18 cellular contexts compared by ENCODE assay signal in the genomic region with DNA sequence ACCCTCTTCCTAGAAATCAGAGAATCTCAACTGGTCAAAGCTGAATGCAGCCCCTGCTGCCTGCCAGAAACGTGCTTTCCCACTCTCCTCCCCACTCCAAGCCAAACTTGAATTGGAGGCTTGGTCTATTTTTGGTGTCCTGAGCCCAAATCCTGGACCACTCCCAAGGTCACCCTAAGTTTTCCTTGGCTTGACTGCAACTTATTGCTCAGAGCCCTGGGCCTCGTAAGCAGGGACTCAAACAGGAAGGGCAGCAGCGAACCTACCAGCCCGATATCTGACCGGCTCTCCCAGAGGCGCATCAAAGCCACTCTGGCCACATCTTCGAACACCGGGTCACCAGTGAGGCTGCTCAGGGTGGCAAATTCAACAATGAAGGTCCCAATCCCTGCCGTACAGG. TPM values are rescaled to one million over a fixed set of nuclear protein-coding genes. Genes with fewer than 3 reads are reported as not detected.
DNase-seq lines count a peak whose midpoint lies in the region; ATAC-seq, FAIRE-seq and TF ChIP-seq lines count a peak whose summit lies in the region.
"Had no signal": no experiment of that assay in that cellular context is flagged by ENCODE, and none has a peak within 500 bp of the region (broad histone marks: within the 10 kb centered on the region; RNA-seq: fewer than 3 reads in every experiment).

No MANE protein-coding gene starts in this region.

- TF ChIP-seq EP300 in HepG2 (IDR thresholded peaks at IDR 0.05; ENCODE audit: low read depth in 2 of 2, low read length in 2 of 2) (no peak), HepG2 (CRISPR knock-in tag; IDR thresholded peaks at IDR 0.05; ENCODE audit: borderline replicate concordance) (no peak)

- in situ Hi-C loops in HepG2 (cut with HindIII; ENCODE audit: extremely low pct_ligation_motif_present, low pct_unique_long_range_greater_than_20kb): loop anchor here (25.0 kb wide), 1 partner anchor 303 kb away; a partner anchor contains a TSS

- no peaks in the 10 kb centered on the region for H3K27me3 Mint-ChIP-seq in endodermal cell (ENCODE audit: insufficient read depth)
- H3K27me3 Mint-ChIP-seq: stimulated activated memory B cell treated with anti-CD40 and anti-IgM and Interleukin-4, amounts not matched to agents 10 μg/mL and 1 μg/mL and 100 μg/mL, for 72 hours had no signal

- FAIRE-seq in HepG2 (lab: Jason Lieb, UNC): no peak
- FAIRE-seq in frontal cortex (lab: Jason Lieb, UNC): no peak

- peaks cover 8% of the 10 kb centered on the region for H3K4me1 ChIP-seq in RWPE2 (ENCODE audit: insufficient read depth, poor library complexity, severe bottlenecking)
- H3K4me1 ChIP-seq in endodermal cell (ENCODE audit: control insufficient read depth, insufficient read depth, low read length): no peaks in the 10 kb centered on the region
- peaks cover 17% of the 10 kb centered on the region for H3K4me1 ChIP-seq in HepG2 (ENCODE audit: insufficient read depth, low read length)
- peaks cover 13% of the 10 kb centered on the region for H3K4me1 ChIP-seq in testis
- H3K4me1 ChIP-seq: BE2C, Peyer's patch had no signal

- intact Hi-C loops in HepG2 (cut with micrococcal nuclease; ENCODE audit: unreplicated experiment) (no loop called here), testis (cut with DNase I; ENCODE audit: low total_unique reads) (no loop called here)

- no peaks in the 10 kb centered on the region for H4K20me1 ChIP-seq in HepG2 (ENCODE audit: insufficient read depth, low read length)

- H3K9me3 ChIP-seq in RWPE2 (ENCODE audit: severe bottlenecking) (no peaks in the 10 kb centered on the region), endodermal cell (ENCODE audit: control insufficient read depth, low read length) (no peaks in the 10 kb centered on the region), HepG2 (ENCODE audit: low read length) (no peaks in the 10 kb centered on the region), testis (no peaks in the 10 kb centered on the region)
- H3K9me3 ChIP-seq: BE2C, neutrophil, Peyer's patch had no signal

- H3K9me3 Mint-ChIP-seq in endodermal cell: no peaks in the 10 kb centered on the region
- H3K9me3 Mint-ChIP-seq: immature natural killer cell; stimulated activated memory B cell treated with anti-CD40 and anti-IgM and Interleukin-4, amounts not matched to agents 10 μg/mL and 1 μg/mL and 100 μg/mL, for 72 hours had no signal

- H3K79me2 ChIP-seq in HepG2 (ENCODE audit: insufficient read depth, low read length): no peaks in the 10 kb centered on the region

- TF ChIP-seq POLR2A in HepG2 (IDR thresholded peaks at IDR 0.05; ENCODE audit: insufficient read depth in 1 of 2, low read depth in 2 of 2, low read length in 2 of 2): no peak
- TF ChIP-seq POLR2A in testis (IDR thresholded peaks at IDR 0.05): no peak

- no peak overlapping the region for H3K9ac ChIP-seq in endodermal cell (ENCODE audit: extremely low read depth, low read length, poor library complexity, severe bottlenecking)
- no peak overlapping the region for H3K9ac ChIP-seq in HepG2 (ENCODE audit: insufficient read depth, low read depth, low read length)

- peaks cover 82% of the 10 kb centered on the region for H3K36me3 ChIP-seq in RWPE2 (ENCODE audit: low read depth)
- peaks cover 49% of the 10 kb centered on the region for H3K36me3 ChIP-seq in endodermal cell (ENCODE audit: control insufficient read depth, insufficient read depth, low read length)
- H3K36me3 ChIP-seq in HepG2 (replicated peaks in 1 of 2; ENCODE audit: control insufficient read depth in 1 of 2, insufficient read depth in 2 of 2, low read length in 2 of 2): peaks cover 21 to 37% of the 10 kb centered on the region in 2 experiments
- no peaks in the 10 kb centered on the region for H3K36me3 ChIP-seq in testis (ENCODE audit: low read depth, missing control alignments)
- H3K36me3 ChIP-seq: BE2C had no signal

- no peak overlapping the region for H3K4me3 ChIP-seq in RWPE2 (ENCODE audit: severe bottlenecking)
- no peak overlapping the region for H3K4me3 ChIP-seq in endodermal cell (ENCODE audit: low read length)
- H3K4me3 ChIP-seq in HepG2 (replicated peaks in 1 of 3; ENCODE audit: insufficient read depth in 1 of 3, low read depth in 2 of 3, low read length in 3 of 3): no peak overlapping the region
- H3K4me3 ChIP-seq in testis: no peak overlapping the region
- H3K4me3 ChIP-seq: Peyer's patch, smooth muscle cell had no signal

- H3K27ac ChIP-seq in RWPE2 (ENCODE audit: poor library complexity, severe bottlenecking) (no peak overlapping the region), endodermal cell (ENCODE audit: low read depth, low read length) (no peak overlapping the region), HepG2 (ENCODE audit: extremely low read length, insufficient read depth, low read length) (no peak overlapping the region), testis (peak overlapping the region; percentile 6 to 73)
- H3K27ac ChIP-seq: neutrophil, Peyer's patch had no signal

- CTCF ChIA-PET in HepG2 (lab: Yijun Ruan, JAX; ENCODE audit: low intra/inter-chr PET ratio, low total read pairs): no interaction called here

- H3K36me3 Mint-ChIP-seq in endodermal cell (ENCODE audit: low read depth): peaks cover 75% of the 10 kb centered on the region

- no TSS peak for BruUV-seq in HepG2 (replicated peaks; lab: Mats Ljungman, UMichigan)

- TF ChIP-seq CTCF in RWPE2 (IDR thresholded peaks at IDR 0.05; ENCODE audit: poor library complexity, severe bottlenecking) (no peak), endodermal cell (conservative IDR thresholded peaks at IDR 0.05) (no peak), HepG2 (CRISPR knock-in tag; IDR thresholded peaks at IDR 0.05) (no peak), testis (IDR thresholded peaks at IDR 0.05) (no peak)

- H3K4me2 ChIP-seq in HepG2 (ENCODE audit: low read depth, low read length): no peak overlapping the region
- H3K4me2 ChIP-seq: smooth muscle cell had no signal

- no peak overlapping the region for H3K4me3 Mint-ChIP-seq in endodermal cell
- H3K4me3 Mint-ChIP-seq: immature natural killer cell; stimulated activated memory B cell treated with anti-CD40 and anti-IgM and Interleukin-4, amounts not matched to agents 10 μg/mL and 1 μg/mL and 100 μg/mL, for 72 hours had no signal

- WGBS in endodermal cell (ENCODE audit: insufficient coverage in 1 of 2, insufficient read length in 1 of 2), 2 experiments: 95 to 96% methylated on average over 8 to 9 of the region's 9 CpGs
- WGBS in HepG2 (ENCODE audit: low lambda C conversion rate): 94% methylated on average over 9 of the region's 9 CpGs
- WGBS in testis, 2 donors: 30 to 48% methylated on average over 4 to 9 of the region's 9 CpGs

- DNase-seq in RWPE2 (ENCODE audit: low spot score) (peak; percentile 72), endodermal cell (no peak), HepG2 (ENCODE audit: low spot score) (no peak), testis (peak; percentile 70), frontal cortex (ENCODE audit: low spot score in 2 of 2) (no peak)
- DNase-seq: activated CD4-positive, CD25-positive, alpha-beta regulatory T cell; activated gamma-delta T cell treated with Interleukin-2 at 50 U/mL for 16 hours; BE2C; caudate nucleus; immature natural killer cell; NCI-H2107; NCI-H774; Peyer's patch had no signal

- no peaks in the 10 kb centered on the region for H3K27me3 ChIP-seq in RWPE2 (ENCODE audit: insufficient read depth, poor library complexity, severe bottlenecking)
- no peaks in the 10 kb centered on the region for H3K27me3 ChIP-seq in endodermal cell (ENCODE audit: control insufficient read depth, insufficient read depth, low read length, poor library complexity, severe bottlenecking)
- no peaks in the 10 kb centered on the region for H3K27me3 ChIP-seq in HepG2 (ENCODE audit: control insufficient read depth in 1 of 2, insufficient read depth in 2 of 2, low read length in 2 of 2)
- no peaks in the 10 kb centered on the region for H3K27me3 ChIP-seq in testis
- H3K27me3 ChIP-seq: BE2C, neutrophil, Peyer's patch had no signal

- peak overlapping the region; percentile 8 for H3K27ac Mint-ChIP-seq in endodermal cell
- H3K27ac Mint-ChIP-seq: stimulated activated memory B cell treated with anti-CD40 and anti-IgM and Interleukin-4, amounts not matched to agents 10 μg/mL and 1 μg/mL and 100 μg/mL, for 72 hours had no signal

- POLR2A ChIA-PET in HepG2 (lab: Yijun Ruan, JAX): no interaction called here

- ATAC-seq in RWPE2 (ENCODE audit: low read depth) (no peak), HepG2 (no peak), GM18861 (IDR thresholded peaks at IDR 0.05; ENCODE audit: unreplicated experiment) (no peak), HG02571 (IDR thresholded peaks at IDR 0.05; ENCODE audit: unreplicated experiment) (no peak)
- ATAC-seq: stimulated activated memory B cell treated with anti-CD40 and anti-IgM and Interleukin-4, amounts not matched to agents 10 μg/mL and 1 μg/mL and 100 μg/mL, for 72 hours had no signal

- no peak overlapping the region for H2AFZ ChIP-seq in HepG2 (ENCODE audit: low read length)

- TF ChIP-seq RAD21 in HepG2 (CRISPR knock-in tag; IDR thresholded peaks at IDR 0.05): no peak

- H3K4me1 Mint-ChIP-seq in endodermal cell: no peaks in the 10 kb centered on the region
- H3K4me1 Mint-ChIP-seq: stimulated activated memory B cell treated with anti-CD40 and anti-IgM and Interleukin-4, amounts not matched to agents 10 μg/mL and 1 μg/mL and 100 μg/mL, for 72 hours had no signal

RNA-seq across cellular contexts. Expression of a gene that starts 12.7 kb away (rescaled TPM):
- total RNA-seq in endodermal cell: 10 to 100 TPM; 21.4 to 32.2 TPM
- 13.0 TPM for polyA plus RNA-seq in endodermal cell (2013, experiment 1 of 2)
- polyA plus RNA-seq in endodermal cell (2013, experiment 2 of 2): 12.2 TPM
- 26.1 and 46.9 TPM in 2 replicates for total RNA-seq in HepG2 (2016; rRNA removed; fragmentation: Illumina TruSeq; extraction: Trizol)
- 13.9 and 15.6 TPM in 2 replicates for total RNA-seq in HepG2 (2016; cell fraction: cytosol; rRNA removed; fragmentation: Illumina TruSeq; extraction: Trizol; ENCODE audit: low read depth)
- total RNA-seq in HepG2 (2016; cell fraction: insoluble cytoplasmic fraction; rRNA removed; fragmentation: Illumina TruSeq; extraction: Trizol): 25.6 and 48.5 TPM in 2 replicates
- total RNA-seq in HepG2 (2016; cell fraction: membrane; rRNA removed; fragmentation: Illumina TruSeq; extraction: Trizol): 27.6 and 30.5 TPM in 2 replicates
- total RNA-seq in HepG2 (2016; cell fraction: nucleus; rRNA removed; fragmentation: Illumina TruSeq; extraction: Trizol): 36.5 and 40.3 TPM in 2 replicates
- 33.1 and 35.6 TPM in 2 replicates for polyA plus RNA-seq in HepG2 (2011; rRNA removed)
- 29.4 and 30.1 TPM in 2 replicates for polyA plus RNA-seq in HepG2 (2011; cell fraction: cytosol; rRNA removed)
- 20.5 and 25.0 TPM in 2 replicates for polyA plus RNA-seq in HepG2 (2011; cell fraction: nucleus; rRNA removed)
- polyA plus RNA-seq in HepG2 (2012): 28.5 and 32.2 TPM in 2 replicates
- polyA plus RNA-seq in HepG2 (2016; cell fraction: cytosol; fragmentation: Illumina TruSeq; extraction: Trizol; ENCODE audit: low read depth): 14.6 and 16.0 TPM in 2 replicates
- polyA plus RNA-seq in HepG2 (2016; cell fraction: insoluble cytoplasmic fraction; fragmentation: Illumina TruSeq; extraction: Trizol; ENCODE audit: low read depth): 23.9 and 24.8 TPM in 2 replicates
- 21.0 and 21.5 TPM in 2 replicates for polyA plus RNA-seq in HepG2 (2016; cell fraction: membrane; fragmentation: Illumina TruSeq; extraction: Trizol; ENCODE audit: low read depth)
- 57.4 and 60.1 TPM in 2 replicates for polyA plus RNA-seq in HepG2 (2016; cell fraction: nucleus; fragmentation: Illumina TruSeq; extraction: Trizol; ENCODE audit: insufficient read depth, low read depth)
- polyA minus RNA-seq in HepG2 (2011; rRNA and poly(A)+ RNA removed; ENCODE audit: low replicate concordance): 13.5 and 24.8 TPM in 2 replicates
- 10.6 and 16.1 TPM in 2 replicates for polyA minus RNA-seq in HepG2 (2011; cell fraction: cytosol; rRNA and poly(A)+ RNA removed)
- polyA minus RNA-seq in HepG2 (2011; cell fraction: nucleus; rRNA and poly(A)+ RNA removed): 5.9 and 9.2 TPM in 2 replicates
- 10 to 100 TPM; 14.0 to 16.9 TPM for total RNA-seq in testis
- polyA plus RNA-seq in testis (ENCODE audit: insufficient read depth, low read depth, low replicate concordance): 15.7 TPM
- total RNA-seq in frontal cortex: 11.0 TPM

RNA-seq across cellular contexts. Expression of a gene that starts 37.4 kb away (rescaled TPM):
- total RNA-seq in endodermal cell (1 to 10 TPM; 2.4 to 6.8 TPM), HepG2 (2016; rRNA removed; fragmentation: Illumina TruSeq; extraction: Trizol) (0.63 and 1.4 TPM in 2 replicates), testis (1 to 10 TPM; 7.2 to 8.2 TPM), frontal cortex (4.9 TPM)
- 5.9 TPM for polyA plus RNA-seq in endodermal cell (2013, experiment 1 of 2)
- polyA plus RNA-seq in endodermal cell (2013, experiment 2 of 2): 5.2 TPM
- 0.61 and 0.62 TPM in 2 replicates for total RNA-seq in HepG2 (2016; cell fraction: cytosol; rRNA removed; fragmentation: Illumina TruSeq; extraction: Trizol; ENCODE audit: low read depth)
- total RNA-seq in HepG2 (2016; cell fraction: insoluble cytoplasmic fraction; rRNA removed; fragmentation: Illumina TruSeq; extraction: Trizol): 0.54 and 1.5 TPM in 2 replicates
- 0.49 and 0.65 TPM in 2 replicates for total RNA-seq in HepG2 (2016; cell fraction: membrane; rRNA removed; fragmentation: Illumina TruSeq; extraction: Trizol)
- 0.87 and 1.2 TPM in 2 replicates for total RNA-seq in HepG2 (2016; cell fraction: nucleus; rRNA removed; fragmentation: Illumina TruSeq; extraction: Trizol)
- polyA plus RNA-seq in HepG2 (2011; rRNA removed) (1.7 and 1.9 TPM in 2 replicates), testis (ENCODE audit: insufficient read depth, low read depth, low replicate concordance) (23.6 TPM)
- polyA plus RNA-seq in HepG2 (2011; cell fraction: cytosol; rRNA removed): 1.6 and 2.1 TPM in 2 replicates
- 1.3 and 1.5 TPM in 2 replicates for polyA plus RNA-seq in HepG2 (2011; cell fraction: nucleus; rRNA removed)
- polyA plus RNA-seq in HepG2 (2012): 1.7 and 2.1 TPM in 2 replicates
- polyA plus RNA-seq in HepG2 (2016; cell fraction: cytosol; fragmentation: Illumina TruSeq; extraction: Trizol; ENCODE audit: low read depth): 0.54 and 0.74 TPM in 2 replicates
- polyA plus RNA-seq in HepG2 (2016; cell fraction: insoluble cytoplasmic fraction; fragmentation: Illumina TruSeq; extraction: Trizol; ENCODE audit: low read depth): 0.36 and 0.46 TPM in 2 replicates
- 0.41 and 0.64 TPM in 2 replicates for polyA plus RNA-seq in HepG2 (2016; cell fraction: membrane; fragmentation: Illumina TruSeq; extraction: Trizol; ENCODE audit: low read depth)
- polyA plus RNA-seq in HepG2 (2016; cell fraction: nucleus; fragmentation: Illumina TruSeq; extraction: Trizol; ENCODE audit: insufficient read depth, low read depth): 1.9 and 2.4 TPM in 2 replicates
- polyA minus RNA-seq in HepG2 (2011; rRNA and poly(A)+ RNA removed; ENCODE audit: low replicate concordance): 1.9 and 27.7 TPM in 2 replicates
- 0.88 and 1.2 TPM in 2 replicates for polyA minus RNA-seq in HepG2 (2011; cell fraction: cytosol; rRNA and poly(A)+ RNA removed)
- 0.50 TPM in 1 of 2 replicates, not detected in the other for polyA minus RNA-seq in HepG2 (2011; cell fraction: nucleus; rRNA and poly(A)+ RNA removed)

RNA-seq across cellular contexts. Expression of a gene that starts 41.9 kb away (rescaled TPM):
- 100 to 1,000 TPM in 1 of 2 donors, 10 to 100 TPM in 1; 84.2 to 103 TPM for total RNA-seq in endodermal cell
- polyA plus RNA-seq in endodermal cell (2013, experiment 1 of 2): 74.2 TPM
- 68.6 TPM for polyA plus RNA-seq in endodermal cell (2013, experiment 2 of 2)
- total RNA-seq in HepG2 (2016; rRNA removed; fragmentation: Illumina TruSeq; extraction: Trizol): 136 and 161 TPM in 2 replicates
- 14.0 and 17.1 TPM in 2 replicates for total RNA-seq in HepG2 (2016; cell fraction: cytosol; rRNA removed; fragmentation: Illumina TruSeq; extraction: Trizol; ENCODE audit: low read depth)
- total RNA-seq in HepG2 (2016; cell fraction: insoluble cytoplasmic fraction; rRNA removed; fragmentation: Illumina TruSeq; extraction: Trizol): 135 and 149 TPM in 2 replicates
- 40.4 and 43.8 TPM in 2 replicates for total RNA-seq in HepG2 (2016; cell fraction: membrane; rRNA removed; fragmentation: Illumina TruSeq; extraction: Trizol)
- 93.4 and 104 TPM in 2 replicates for total RNA-seq in HepG2 (2016; cell fraction: nucleus; rRNA removed; fragmentation: Illumina TruSeq; extraction: Trizol)
- polyA plus RNA-seq in HepG2 (2011; rRNA removed): 137 and 161 TPM in 2 replicates
- polyA plus RNA-seq in HepG2 (2011; cell fraction: cytosol; rRNA removed): 124 and 126 TPM in 2 replicates
- 271 and 292 TPM in 2 replicates for polyA plus RNA-seq in HepG2 (2011; cell fraction: nucleus; rRNA removed)
- polyA plus RNA-seq in HepG2 (2012): 99.8 and 102 TPM in 2 replicates
- polyA plus RNA-seq in HepG2 (2016; cell fraction: cytosol; fragmentation: Illumina TruSeq; extraction: Trizol; ENCODE audit: low read depth): 9.6 and 11.2 TPM in 2 replicates
- polyA plus RNA-seq in HepG2 (2016; cell fraction: insoluble cytoplasmic fraction; fragmentation: Illumina TruSeq; extraction: Trizol; ENCODE audit: low read depth): 107 and 117 TPM in 2 replicates
- 20.1 and 21.8 TPM in 2 replicates for polyA plus RNA-seq in HepG2 (2016; cell fraction: membrane; fragmentation: Illumina TruSeq; extraction: Trizol; ENCODE audit: low read depth)
- polyA plus RNA-seq in HepG2 (2016; cell fraction: nucleus; fragmentation: Illumina TruSeq; extraction: Trizol; ENCODE audit: insufficient read depth, low read depth): 123 and 137 TPM in 2 replicates
- 113 and 272 TPM in 2 replicates for polyA minus RNA-seq in HepG2 (2011; rRNA and poly(A)+ RNA removed; ENCODE audit: low replicate concordance)
- 117 and 119 TPM in 2 replicates for polyA minus RNA-seq in HepG2 (2011; cell fraction: cytosol; rRNA and poly(A)+ RNA removed)
- 108 and 134 TPM in 2 replicates for polyA minus RNA-seq in HepG2 (2011; cell fraction: nucleus; rRNA and poly(A)+ RNA removed)
- total RNA-seq in testis: 10 to 100 TPM; 76.6 to 78.4 TPM
- polyA plus RNA-seq in testis (ENCODE audit: insufficient read depth, low read depth, low replicate concordance): 68.8 TPM
- 52.2 TPM for total RNA-seq in frontal cortex

Comparison
In these comparisons a context has a peak if more than half of its experiments do, and no peak if none do; other contexts are left out.
1. DNase-seq: peak in RWPE2 (single experiment) and testis (single experiment); none in endodermal cell (single experiment), HepG2 (single experiment) and frontal cortex (0 of 2).
2. H3K27ac ChIP-seq: peak in testis (2 of 2); none in RWPE2 (single experiment), endodermal cell (single experiment) and HepG2 (single experiment).